Comparison of ENCODE assay signal across 8 cellular contexts in genomic region chr2:241803387-241804325, GRCh38. TPM values are rescaled to one million over a fixed set of nuclear protein-coding genes. Genes with fewer than 3 reads are reported as not detected.
A peak's percentile ranks its signal among the peaks of the same experiment; 100 is the strongest.
DNase-seq lines count a peak whose midpoint lies in the region; ATAC-seq and TF ChIP-seq lines count a peak whose summit lies in the region.

No MANE protein-coding gene starts in this region.

- no peak overlapping the region for H3K27ac ChIP-seq in right cardiac atrium (ENCODE audit: low read length)

- H3K4me1 ChIP-seq in right cardiac atrium (ENCODE audit: control insufficient read depth, insufficient read depth, low read length), result no peaks in the 10 kb centered on the region

- POLR2A ChIA-PET in AG04449 (lab: Yijun Ruan, JAX), result no interaction called here

- peak overlapping the region; percentile 51 for H3K4me3 ChIP-seq in AG04449 (ENCODE audit: low read depth, low read length)
- H3K4me3 ChIP-seq in right cardiac atrium (ENCODE audit: low read length), result peak overlapping the region; percentile 4
- H3K4me3 ChIP-seq in retinal pigment epithelial cell (ENCODE audit: low read length), result peak overlapping the region; percentile 43

- TF ChIP-seq CTCF in AG04449 (IDR thresholded peaks at IDR 0.05; ENCODE audit: insufficient read depth, low read length, missing control alignments), result no peak
- no peak for TF ChIP-seq CTCF in retinal pigment epithelial cell (conservative IDR thresholded peaks at IDR 0.05; ENCODE audit: low read depth, low read length)

- CTCF ChIA-PET in AG04449 (lab: Yijun Ruan, JAX), result interaction anchor here (1.1 kb wide), 1 partner anchor 9 kb away, joined by 3 read pairs; no protein-coding TSS in a partner anchor

- WGBS in right cardiac atrium, result 2% methylated on average over 109 of the region's 109 CpGs

- H3K9me3 ChIP-seq in right cardiac atrium (ENCODE audit: control insufficient read depth, low read length), result no peaks in the 10 kb centered on the region

- ATAC-seq in right cardiac atrium (peak; percentile 58 to 79), HG02610 (IDR thresholded peaks at IDR 0.05; ENCODE audit: unreplicated experiment) (no peak)

- intact Hi-C loops in right cardiac atrium (cut with DNase I), result no loop called here

- peak; percentile 51 for TF ChIP-seq POLR2A in GM19099 (IDR thresholded peaks at IDR 0.05; ENCODE audit: extremely low read depth, insufficient read length, low read depth)

- no peaks in the 10 kb centered on the region for H3K27me3 ChIP-seq in right cardiac atrium (ENCODE audit: control insufficient read depth, insufficient read depth)

- DNase-seq in AG04449 (ENCODE audit: low read depth, low spot score) (no peak), NCI-H460 (ENCODE audit: extremely low read depth, low read depth) (peak; percentile 26), amniotic epithelial cell (ENCODE audit: low read depth) (peak; percentile 71), right cardiac atrium (peak; percentile 72 to 85 (median 82)), retinal pigment epithelial cell (ENCODE audit: low read depth) (peak; percentile 14), COLO829 (ENCODE audit: low spot score) (no peak)

RNA-seq across cellular contexts. Expression of gene NEU4, which starts 5.3 kb away (rescaled TPM):
- 0.35 and 0.37 TPM in 2 replicates for total RNA-seq in NCI-H460 (2014; rRNA removed; shearing (Covaris generic))
- polyA plus RNA-seq in NCI-H460 (2014; cell fraction: nucleus; rRNA removed), result 1.5 TPM in 1 of 2 replicates, not detected in the other
- 1 to 10 TPM in 1 of 4 donors, under 1 TPM in 2, not detected in 1; 0.17 to 1.4 (median 0.84) TPM for total RNA-seq in right cardiac atrium
- 0.68 TPM for polyA plus RNA-seq in right cardiac atrium

RNA-seq across cellular contexts. Expression of gene GAL3ST2, which starts 27.0 kb away (rescaled TPM):
- 0.10 TPM in 1 of 2 replicates, not detected in the other for total RNA-seq in NCI-H460 (2014; rRNA removed; shearing (Covaris generic))
- polyA plus RNA-seq in NCI-H460 (2014; cell fraction: nucleus; rRNA removed), result 2.6 TPM in 1 of 2 replicates, not detected in the other
- under 1 TPM in 2 of 4 donors, not detected in 2; 0.23 to 0.29 TPM for total RNA-seq in right cardiac atrium
- 0.09 TPM for polyA plus RNA-seq in right cardiac atrium

RNA-seq across cellular contexts. Expression of gene PDCD1, which starts 55.0 kb away (rescaled TPM):
- not detected in 2 replicates for total RNA-seq in NCI-H460 (2014; rRNA removed; shearing (Covaris generic))
- not detected in 2 replicates for polyA plus RNA-seq in NCI-H460 (2014; cell fraction: nucleus; rRNA removed)
- total RNA-seq in right cardiac atrium, result 1 to 10 TPM; 5.2 to 6.8 (median 5.4) TPM
- 7.4 TPM for polyA plus RNA-seq in right cardiac atrium

Comparison
In these comparisons a context has a peak if more than half of its experiments do, and no peak if none do; other contexts are left out.
1. DNase-seq: peak in NCI-H460 (single experiment), amniotic epithelial cell (single experiment), right cardiac atrium (3 of 3) and retinal pigment epithelial cell (single experiment); none in AG04449 (single experiment) and COLO829 (single experiment).
2. Peak in every context shown above with its lines, with median percentiles within 50 percentile points of each other: H3K4me3 ChIP-seq.